Comparison of ENCODE assay signal across 30 cellular contexts in the genomic region with DNA sequence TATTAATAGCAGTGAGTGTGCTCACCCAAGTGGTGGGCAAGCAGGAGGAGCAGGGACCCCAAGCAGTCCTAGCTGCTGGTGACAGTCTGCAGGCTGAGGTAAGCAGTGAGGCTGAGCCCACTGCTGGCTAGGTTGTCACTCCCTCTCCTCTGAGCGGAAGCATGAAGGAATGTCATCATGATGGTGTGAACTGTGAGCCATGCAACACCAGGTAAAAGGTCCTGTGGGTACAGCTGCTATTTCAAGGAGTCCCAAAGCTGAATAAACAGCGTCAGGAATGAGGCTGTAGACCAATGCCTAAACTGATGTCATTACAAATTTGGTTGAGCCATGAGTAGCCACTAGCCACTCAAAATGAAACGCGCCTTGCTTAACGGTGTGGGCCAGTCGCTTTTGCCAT.
"Had no signal": no experiment of that assay in that cellular context is flagged by ENCODE, and none has a peak within 500 bp of the region (broad histone marks: within the 10 kb centered on the region; RNA-seq: fewer than 3 reads in every experiment).

No MANE protein-coding gene starts in this region.

- H3K27me3 Mint-ChIP-seq: activated CD4-positive, alpha-beta memory T cell treated with anti-CD3 and anti-CD28 coated beads for 36 hours; activated CD4-positive, alpha-beta T cell treated with anti-CD3 and anti-CD28 coated beads for 36 hours; activated CD4-positive, alpha-beta T cell treated with anti-CD3 and anti-CD28 coated beads, Interleukin-2, amount 10 ng/mL, durations not matched to agents 24 days and 14 days; activated CD8-positive, alpha-beta memory T cell treated with anti-CD3 and anti-CD28 coated beads, Interleukin-2, amount 10 ng/mL, durations not matched to agents 7 days and 5 days; activated naive CD4-positive, alpha-beta T cell treated with anti-CD3 and anti-CD28 coated beads, Interleukin-2, amount 10 ng/mL, durations not matched to agents 7 days and 5 days; activated naive CD8-positive, alpha-beta T cell treated with anti-CD3 and anti-CD28 coated beads, Interleukin-2, amount 10 ng/mL, durations not matched to agents 7 days and 5 days; activated T-cell treated with anti-CD3 and anti-CD28 coated beads, Interleukin-2, amount 50 U/mL, for 24 hours; T-helper 17 cell had no signal

- H3K27ac Mint-ChIP-seq: activated CD4-positive, alpha-beta memory T cell treated with anti-CD3 and anti-CD28 coated beads for 36 hours; activated CD4-positive, alpha-beta T cell treated with anti-CD3 and anti-CD28 coated beads for 36 hours; activated CD4-positive, alpha-beta T cell treated with anti-CD3 and anti-CD28 coated beads, Interleukin-2, amount 10 ng/mL, durations not matched to agents 24 days and 14 days; activated CD8-positive, alpha-beta memory T cell treated with anti-CD3 and anti-CD28 coated beads, Interleukin-2, amount 10 ng/mL, durations not matched to agents 7 days and 5 days; activated CD8-positive, alpha-beta T cell treated with anti-CD3 and anti-CD28 coated beads, Interleukin-2, amount 10 ng/mL, durations not matched to agents 7 days and 5 days; activated naive CD4-positive, alpha-beta T cell treated with anti-CD3 and anti-CD28 coated beads, Interleukin-2, amount 10 ng/mL, durations not matched to agents 7 days and 5 days; activated naive CD8-positive, alpha-beta T cell treated with anti-CD3 and anti-CD28 coated beads, Interleukin-2, amount 10 ng/mL, durations not matched to agents 7 days and 5 days; activated T-cell treated with anti-CD3 and anti-CD28 coated beads, Interleukin-2, amount 50 U/mL, for 24 hours; activated T-cell treated with anti-CD3 and anti-CD28 coated beads, Interleukin-2, amount 50 U/mL, for 72 hours; T-helper 17 cell; T-helper 2 cell treated with Interferon-gamma antibody and Interleukin-4, amounts not matched to agents 5 μg/mL and 100 μg/mL, for 36 hours had no signal

- ATAC-seq: activated CD4-positive, alpha-beta T cell treated with anti-CD3 and anti-CD28 coated beads for 36 hours; activated CD8-positive, alpha-beta memory T cell treated with anti-CD3 and anti-CD28 coated beads, Interleukin-2, amount 10 ng/mL, durations not matched to agents 7 days and 5 days; activated CD8-positive, alpha-beta T cell treated with anti-CD3 and anti-CD28 coated beads, Interleukin-2, amount 10 ng/mL, durations not matched to agents 7 days and 5 days; activated naive CD4-positive, alpha-beta T cell treated with anti-CD3 and anti-CD28 coated beads, Interleukin-2, amount 50 U/mL, for 72 hours; activated T-cell treated with anti-CD3 and anti-CD28 coated beads, Interleukin-2, amount 50 U/mL, for 72 hours; gastroesophageal sphincter; heart right ventricle; T-helper 17 cell had no signal

- H3K36me3 ChIP-seq: brain microvascular endothelial cell, gastroesophageal sphincter had no signal

- H3K4me1 ChIP-seq: gastroesophageal sphincter had no signal

- DNase-seq: activated CD4-positive, alpha-beta memory T cell treated with anti-CD3 and anti-CD28 coated beads for 36 hours; activated CD4-positive, alpha-beta T cell treated with anti-CD3 and anti-CD28 coated beads for 36 hours; activated CD4-positive, alpha-beta T cell treated with anti-CD3 and anti-CD28 coated beads, Interleukin-2, amount 10 ng/mL, durations not matched to agents 24 days and 14 days; activated CD4-positive, CD25-positive, alpha-beta regulatory T cell; activated CD4-positive, CD25-positive, alpha-beta regulatory T cell treated with anti-CD3 and anti-CD28 coated beads, Interleukin-2, amount 50 U/mL, for 72 hours; activated CD8-positive, alpha-beta memory T cell treated with anti-CD3 and anti-CD28 coated beads, Interleukin-2, amount 10 ng/mL, durations not matched to agents 7 days and 5 days; activated CD8-positive, alpha-beta memory T cell treated with anti-CD3 and anti-CD28 coated beads, Interleukin-2, amount 50 U/mL, for 4 hours; activated CD8-positive, alpha-beta T cell treated with anti-CD3 and anti-CD28 coated beads, Interleukin-2, amount 10 ng/mL, durations not matched to agents 7 days and 5 days; activated gamma-delta T cell; activated naive CD4-positive, alpha-beta T cell; activated naive CD4-positive, alpha-beta T cell treated with anti-CD3 and anti-CD28 coated beads, Interleukin-2, amount 10 ng/mL, durations not matched to agents 7 days and 5 days; activated naive CD8-positive, alpha-beta T cell treated with anti-CD3 and anti-CD28 coated beads, Interleukin-2, amount 10 ng/mL, durations not matched to agents 7 days and 5 days; activated T-cell treated with anti-CD3 and anti-CD28 coated beads, Interleukin-2, amount 50 U/mL, for 24 hours; activated T-cell treated with anti-CD3 and anti-CD28 coated beads, Interleukin-2, amount 50 U/mL, for 72 hours; anterior cingulate cortex; brain microvascular endothelial cell; caudate nucleus; cortex of kidney; dermis blood vessel endothelial cell; effector CD4-positive, alpha-beta T cell; esophagus squamous epithelium; foreskin melanocyte; heart right ventricle; T-helper 1 cell; T-helper 17 cell; T1000 had no signal

- H3K9me3 Mint-ChIP-seq: activated CD4-positive, alpha-beta memory T cell treated with anti-CD3 and anti-CD28 coated beads for 36 hours; activated naive CD4-positive, alpha-beta T cell treated with anti-CD3 and anti-CD28 coated beads, Interleukin-2, amount 10 ng/mL, durations not matched to agents 7 days and 5 days; activated naive CD4-positive, alpha-beta T cell treated with anti-CD3 and anti-CD28 coated beads, Interleukin-2, amount 50 U/mL, for 72 hours; activated naive CD8-positive, alpha-beta T cell treated with anti-CD3 and anti-CD28 coated beads, Interleukin-2, amount 10 ng/mL, durations not matched to agents 7 days and 5 days; activated T-cell treated with anti-CD3 and anti-CD28 coated beads, Interleukin-2, amount 50 U/mL, for 24 hours; activated T-cell treated with anti-CD3 and anti-CD28 coated beads, Interleukin-2, amount 50 U/mL, for 72 hours had no signal

- H3K4me3 Mint-ChIP-seq: activated CD4-positive, alpha-beta memory T cell treated with anti-CD3 and anti-CD28 coated beads for 36 hours; activated CD4-positive, alpha-beta T cell treated with anti-CD3 and anti-CD28 coated beads for 36 hours; activated CD4-positive, alpha-beta T cell treated with anti-CD3 and anti-CD28 coated beads, Interleukin-2, amount 10 ng/mL, durations not matched to agents 24 days and 14 days; activated CD8-positive, alpha-beta memory T cell treated with anti-CD3 and anti-CD28 coated beads, Interleukin-2, amount 10 ng/mL, durations not matched to agents 7 days and 5 days; activated CD8-positive, alpha-beta T cell treated with anti-CD3 and anti-CD28 coated beads, Interleukin-2, amount 10 ng/mL, durations not matched to agents 7 days and 5 days; activated naive CD4-positive, alpha-beta T cell treated with anti-CD3 and anti-CD28 coated beads, Interleukin-2, amount 10 ng/mL, durations not matched to agents 7 days and 5 days; activated naive CD8-positive, alpha-beta T cell treated with anti-CD3 and anti-CD28 coated beads, Interleukin-2, amount 10 ng/mL, durations not matched to agents 7 days and 5 days; activated T-cell treated with anti-CD3 and anti-CD28 coated beads, Interleukin-2, amount 50 U/mL, for 24 hours; activated T-cell treated with anti-CD3 and anti-CD28 coated beads, Interleukin-2, amount 50 U/mL, for 72 hours; T-helper 17 cell; T-helper 2 cell treated with Interferon-gamma antibody and Interleukin-4, amounts not matched to agents 5 μg/mL and 100 μg/mL, for 36 hours had no signal

- H3K4me3 ChIP-seq: esophagus squamous epithelium, gastroesophageal sphincter, heart right ventricle had no signal

- H3K27ac ChIP-seq: brain microvascular endothelial cell, epithelial cell of prostate, esophagus squamous epithelium, gastroesophageal sphincter, heart right ventricle had no signal

- H3K27me3 ChIP-seq: brain microvascular endothelial cell, esophagus squamous epithelium, gastroesophageal sphincter, heart right ventricle had no signal

- H3K9me3 ChIP-seq: esophagus squamous epithelium, gastroesophageal sphincter, heart right ventricle had no signal
